In the genomic region with DNA sequence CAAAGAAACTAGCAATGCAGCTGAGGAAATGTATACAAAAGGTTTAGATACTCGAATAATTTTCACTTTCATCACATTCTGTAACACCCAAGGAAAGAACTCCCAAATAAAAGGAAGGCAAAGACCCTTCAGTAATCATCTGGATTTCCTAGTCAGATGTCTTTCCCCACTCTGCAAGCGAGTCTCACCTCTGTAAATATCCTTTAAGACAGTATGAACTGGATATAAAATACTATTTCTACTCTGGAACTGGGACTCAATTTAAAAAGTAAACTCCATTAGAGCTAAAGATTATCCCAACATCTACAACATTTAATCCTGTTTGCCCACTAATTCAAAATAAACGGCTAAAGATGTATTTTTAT, we compare ENCODE assay signal across 1 cellular context.
TF ChIP-seq lines count a peak whose summit lies in the region.

No MANE protein-coding gene starts in this region.

TF ChIP-seq in H1, 55 proteins besides CTCF, POLR2A, EP300 and RAD21:
- TF ChIP-seq, protein P1, sequence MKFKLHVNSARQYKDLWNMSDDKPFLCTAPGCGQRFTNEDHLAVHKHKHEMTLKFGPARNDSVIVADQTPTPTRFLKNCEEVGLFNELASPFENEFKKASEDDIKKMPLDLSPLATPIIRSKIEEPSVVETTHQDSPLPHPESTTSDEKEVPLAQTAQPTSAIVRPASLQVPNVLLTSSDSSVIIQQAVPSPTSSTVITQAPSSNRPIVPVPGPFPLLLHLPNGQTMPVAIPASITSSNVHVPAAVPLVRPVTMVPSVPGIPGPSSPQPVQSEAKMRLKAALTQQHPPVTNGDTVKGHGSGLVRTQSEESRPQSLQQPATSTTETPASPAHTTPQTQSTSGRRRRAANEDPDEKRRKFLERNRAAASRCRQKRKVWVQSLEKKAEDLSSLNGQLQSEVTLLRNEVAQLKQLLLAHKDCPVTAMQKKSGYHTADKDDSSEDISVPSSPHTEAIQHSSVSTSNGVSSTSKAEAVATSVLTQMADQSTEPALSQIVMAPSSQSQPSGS (IDR thresholded peaks at IDR 0.05; ENCODE audit: low read length): no peak
- TF ChIP-seq CBX5 (IDR thresholded peaks at IDR 0.05; ENCODE audit: low read depth, low read length): no peak
- TF ChIP-seq YY1 (IDR thresholded peaks at IDR 0.05; ENCODE audit: low read depth, low read length): no peak
